Comparison of ENCODE assay signal across 8 cellular contexts in genomic region chr10:97701438-97702064, GRCh38. TPM values are rescaled to one million over a fixed set of nuclear protein-coding genes. Genes with fewer than 3 reads are reported as not detected.
DNase-seq lines count a peak whose midpoint lies in the region; ATAC-seq and TF ChIP-seq lines count a peak whose summit lies in the region.

No MANE protein-coding gene starts in this region.

- H2AFZ ChIP-seq in OCI-LY7 (ENCODE audit: low read length) = no peak overlapping the region

- H3K9me2 ChIP-seq in OCI-LY7 (ENCODE audit: insufficient read depth, low read length) = no peaks in the 10 kb centered on the region

- H3K36me3 Mint-ChIP-seq in activated naive CD8-positive, alpha-beta T cell treated with anti-CD3 and anti-CD28 coated beads for 36 hours = no peaks in the 10 kb centered on the region

- peak in 9 of 14 donors; percentile 6 to 43 (median 29) for DNase-seq in C1 segment of cervical spinal cord (lab: John Stamatoyannopoulos, UW)
- DNase-seq in OCI-LY7 (ENCODE audit: low spot score) = peak; percentile 71
- DNase-seq in activated naive CD8-positive, alpha-beta T cell treated with anti-CD3 and anti-CD28 coated beads for 36 hours = peak; percentile 32
- DNase-seq in head of caudate nucleus = peak in 33 of 42 donors; percentile 33 to 87 (median 68)
- DNase-seq in posterior cingulate gyrus = peak in 6 of 10 donors; percentile 39 to 78 (median 50)
- no peak for DNase-seq in cerebellar nuclear complex (lab: John Stamatoyannopoulos, UW)

- no peak overlapping the region for H3K4me3 Mint-ChIP-seq in activated naive CD8-positive, alpha-beta T cell treated with anti-CD3 and anti-CD28 coated beads for 36 hours

- peaks cover 10% of the 10 kb centered on the region for H3K27me3 Mint-ChIP-seq in activated naive CD8-positive, alpha-beta T cell treated with anti-CD3 and anti-CD28 coated beads for 36 hours

- H3K4me3 ChIP-seq in OCI-LY7 (ENCODE audit: low read depth, low read length, poor library complexity, severe bottlenecking) = no peak overlapping the region

- no peaks in the 10 kb centered on the region for H4K20me1 ChIP-seq in OCI-LY7 (ENCODE audit: insufficient read depth, low read length)

- H3K4me2 ChIP-seq in OCI-LY7 (ENCODE audit: low read length) = no peak overlapping the region

- H3K27ac Mint-ChIP-seq in activated naive CD8-positive, alpha-beta T cell treated with anti-CD3 and anti-CD28 coated beads for 36 hours = no peak overlapping the region

- no peaks in the 10 kb centered on the region for H3K9me3 Mint-ChIP-seq in activated naive CD8-positive, alpha-beta T cell treated with anti-CD3 and anti-CD28 coated beads for 36 hours

- intact Hi-C loops in OCI-LY7 (cut with micrococcal nuclease; ENCODE audit: unreplicated experiment) = no loop called here
- intact Hi-C loops in head of caudate nucleus (cut with DNase I) = no loop called here
- intact Hi-C loops in posterior cingulate gyrus (cut with DNase I) = no loop called here

- POLR2A ChIA-PET in OCI-LY7 (lab: Charles Lee) = interaction anchor here (0.9 to 1.3 kb wide), 2 partner anchors 33 to 35 kb away, joined by 3 to 4 read pairs; partner anchors contain the start of gene ZFYVE27

- H3K79me2 ChIP-seq in OCI-LY7 (ENCODE audit: insufficient read depth, low read depth, low read length) = no peaks in the 10 kb centered on the region

- ATAC-seq in GM18508 (IDR thresholded peaks at IDR 0.05; ENCODE audit: insufficient read depth, unreplicated experiment) = peak; percentile 68
- peak; percentile 49 for ATAC-seq in HG03565 (IDR thresholded peaks at IDR 0.05; ENCODE audit: unreplicated experiment)

- H3K4me1 Mint-ChIP-seq in activated naive CD8-positive, alpha-beta T cell treated with anti-CD3 and anti-CD28 coated beads for 36 hours = no peaks in the 10 kb centered on the region

- H3K9me3 ChIP-seq in OCI-LY7 (ENCODE audit: low read length) = no peaks in the 10 kb centered on the region

- H3K4me1 ChIP-seq in OCI-LY7 (ENCODE audit: insufficient read depth, low read length, poor library complexity, severe bottlenecking) = no peaks in the 10 kb centered on the region

- no peak overlapping the region for H3K27ac ChIP-seq in OCI-LY7 (ENCODE audit: low read depth, low read length, poor library complexity, severe bottlenecking)

- H3K36me3 ChIP-seq in OCI-LY7 (ENCODE audit: insufficient read depth, low read length) = no peaks in the 10 kb centered on the region

- peak; percentile 93 for TF ChIP-seq CTCF in OCI-LY7 (conservative IDR thresholded peaks at IDR 0.05; ENCODE audit: low read length)

- CTCF ChIA-PET in OCI-LY7 (lab: Charles Lee; ENCODE audit: unreplicated experiment) = interaction anchor here (0.7 to 1.2 kb wide), 4 partner anchors 16 to 30 kb away, joined by 3 to 5 read pairs (median 4); no protein-coding TSS in a partner anchor

- no TSS peak for BruUV-seq in OCI-LY7 (replicated peaks; lab: Mats Ljungman, UMichigan)

RNA-seq across cellular contexts. Expression of gene MARVELD1, which starts 12.0 kb away (rescaled TPM):
- total RNA-seq in OCI-LY7 (2014; rRNA removed; shearing (Covaris generic)) = not detected in 2 replicates
- total RNA-seq in OCI-LY7 (2022) = 0.13 TPM in 1 of 2 replicates, not detected in the other
- 1 to 10 TPM; 4.1 to 5.5 TPM for total RNA-seq in activated naive CD8-positive, alpha-beta T cell treated with anti-CD3 and anti-CD28 coated beads for 36 hours

RNA-seq across cellular contexts. Expression of gene AVPI1, which starts 14.5 kb away (rescaled TPM):
- 2.8 and 4.6 TPM in 2 replicates for total RNA-seq in OCI-LY7 (2014; rRNA removed; shearing (Covaris generic))
- total RNA-seq in OCI-LY7 (2022) = 2.1 and 3.2 TPM in 2 replicates
- total RNA-seq in activated naive CD8-positive, alpha-beta T cell treated with anti-CD3 and anti-CD28 coated beads for 36 hours = 1 to 10 TPM; 3.1 to 3.2 TPM

RNA-seq across cellular contexts. Expression of gene ZFYVE27, which starts 35.4 kb away (rescaled TPM):
- total RNA-seq in OCI-LY7 (2014; rRNA removed; shearing (Covaris generic)) = 24.0 and 25.5 TPM in 2 replicates
- 31.8 and 33.0 TPM in 2 replicates for total RNA-seq in OCI-LY7 (2022)
- 10 to 100 TPM; 20.9 to 22.8 TPM for total RNA-seq in activated naive CD8-positive, alpha-beta T cell treated with anti-CD3 and anti-CD28 coated beads for 36 hours

Comparison
In these comparisons a context has a peak if more than half of its experiments do, and no peak if none do; other contexts are left out.
1. DNase-seq: peak in C1 segment of cervical spinal cord (9 of 14), OCI-LY7 (single experiment), activated naive CD8-positive, alpha-beta T cell treated with anti-CD3 and anti-CD28 coated beads for 36 hours (single experiment), head of caudate nucleus (33 of 42) and posterior cingulate gyrus (6 of 10); none in cerebellar nuclear complex (0 of 2).
2. RNA of gene MARVELD1, which starts 12.0 kb away (total RNA-seq): 4.1 to 5.5 TPM in activated naive CD8-positive, alpha-beta T cell treated with anti-CD3 and anti-CD28 coated beads for 36 hours; 0.13 TPM in OCI-LY7; every median in the first group is over 4 times any median in the second.